8 cellular contexts compared by ENCODE assay signal in genomic region chr22:27804683-27805297, GRCh38. TPM values are rescaled to one million over a fixed set of nuclear protein-coding genes. Genes with fewer than 3 reads are reported as not detected.
A peak's percentile ranks its signal among the peaks of the same experiment; 100 is the strongest.
DNase-seq lines count a peak whose midpoint lies in the region; ATAC-seq, FAIRE-seq and TF ChIP-seq lines count a peak whose summit lies in the region.

No MANE protein-coding gene starts in this region.

- no peaks in the 10 kb centered on the region for H3K36me3 ChIP-seq in NT2/D1 (ENCODE audit: insufficient read depth, insufficient read length, low read length)

- no peaks in the 10 kb centered on the region for H3K9me3 Mint-ChIP-seq in activated T-helper 2 cell treated with anti-CD3 and anti-CD28 coated beads, Interferon-gamma antibody, Interleukin-2, Interleukin-4, amounts not matched to agents 10 μg/mL and 5 μg/mL and 100 μg/mL, durations not matched to agents 14 hours and 24 hours and 36 hours
- H3K9me3 Mint-ChIP-seq in osteocyte (ENCODE audit: unreplicated experiment): no peaks in the 10 kb centered on the region

- peak overlapping the region; percentile 56 for H3K9ac ChIP-seq in NT2/D1 (ENCODE audit: insufficient read length, low read depth)

- TF ChIP-seq CTCF in C4-2B (conservative IDR thresholded peaks at IDR 0.05): peak; percentile 84
- TF ChIP-seq CTCF in osteocyte (IDR thresholded peaks at IDR 0.05): peak; percentile 77

- no peak for FAIRE-seq in frontal cortex (lab: Jason Lieb, UNC)

- no peak overlapping the region for H3K27ac Mint-ChIP-seq in activated T-helper 2 cell treated with anti-CD3 and anti-CD28 coated beads, Interferon-gamma antibody, Interleukin-2, Interleukin-4, amounts not matched to agents 10 μg/mL and 5 μg/mL and 100 μg/mL, durations not matched to agents 14 hours and 24 hours and 36 hours
- H3K27ac Mint-ChIP-seq in osteocyte (ENCODE audit: unreplicated experiment): peak overlapping the region; percentile 82

- H3K36me3 Mint-ChIP-seq in activated T-helper 2 cell treated with anti-CD3 and anti-CD28 coated beads, Interferon-gamma antibody, Interleukin-2, Interleukin-4, amounts not matched to agents 10 μg/mL and 5 μg/mL and 100 μg/mL, durations not matched to agents 14 hours and 24 hours and 36 hours (ENCODE audit: low read depth): no peaks in the 10 kb centered on the region
- no peaks in the 10 kb centered on the region for H3K36me3 Mint-ChIP-seq in osteocyte (ENCODE audit: unreplicated experiment)

- no peak overlapping the region for H3K4me3 Mint-ChIP-seq in activated T-helper 2 cell treated with anti-CD3 and anti-CD28 coated beads, Interferon-gamma antibody, Interleukin-2, Interleukin-4, amounts not matched to agents 10 μg/mL and 5 μg/mL and 100 μg/mL, durations not matched to agents 14 hours and 24 hours and 36 hours (ENCODE audit: low read depth)
- peak overlapping the region; percentile 48 for H3K4me3 Mint-ChIP-seq in osteocyte (ENCODE audit: unreplicated experiment)

- intact Hi-C loops in activated T-helper 2 cell treated with anti-CD3 and anti-CD28 coated beads, Interferon-gamma antibody, Interleukin-2, Interleukin-4, amounts not matched to agents 10 μg/mL and 5 μg/mL and 100 μg/mL, durations not matched to agents 14 hours and 24 hours and 36 hours (cut with micrococcal nuclease): no loop called here

- no peaks in the 10 kb centered on the region for H3K9me3 ChIP-seq in NT2/D1 (ENCODE audit: insufficient read depth, low read length)

- H3K27me3 Mint-ChIP-seq in activated T-helper 2 cell treated with anti-CD3 and anti-CD28 coated beads, Interferon-gamma antibody, Interleukin-2, Interleukin-4, amounts not matched to agents 10 μg/mL and 5 μg/mL and 100 μg/mL, durations not matched to agents 14 hours and 24 hours and 36 hours (ENCODE audit: low read depth): peaks cover 35% of the 10 kb centered on the region
- no peaks in the 10 kb centered on the region for H3K27me3 Mint-ChIP-seq in osteocyte (ENCODE audit: unreplicated experiment)

- H3K4me1 ChIP-seq in NT2/D1 (ENCODE audit: insufficient read depth, insufficient read length): peaks cover 11% of the 10 kb centered on the region

- H3K27me3 ChIP-seq in NT2/D1 (ENCODE audit: insufficient read depth, insufficient read length): peaks cover 12% of the 10 kb centered on the region

- no peak overlapping the region for H3K4me3 ChIP-seq in NT2/D1 (ENCODE audit: insufficient read length, low read depth)

- no peak for ATAC-seq in HG02840 (IDR thresholded peaks at IDR 0.05; ENCODE audit: low FRiP score, unreplicated experiment)
- ATAC-seq in HG02678 (IDR thresholded peaks at IDR 0.05; ENCODE audit: unreplicated experiment): no peak

- peak; percentile 42 for DNase-seq in HCEC 1CT
- no peak for DNase-seq in NT2/D1 (ENCODE audit: low read depth, low spot score)
- DNase-seq in activated T-helper 2 cell treated with anti-CD3 and anti-CD28 coated beads, Interferon-gamma antibody, Interleukin-2, Interleukin-4, amounts not matched to agents 10 μg/mL and 5 μg/mL and 100 μg/mL, durations not matched to agents 14 hours and 24 hours and 36 hours (ENCODE audit: low spot score): peak; percentile 23
- DNase-seq in frontal cortex (ENCODE audit: low spot score in 2 of 2): peak; percentile 75 to 86
- no peak for DNase-seq in osteocyte (ENCODE audit: extremely low spot score, unreplicated experiment)

- no peak overlapping the region for H3K27ac ChIP-seq in C4-2B

- H3K4me1 Mint-ChIP-seq in activated T-helper 2 cell treated with anti-CD3 and anti-CD28 coated beads, Interferon-gamma antibody, Interleukin-2, Interleukin-4, amounts not matched to agents 10 μg/mL and 5 μg/mL and 100 μg/mL, durations not matched to agents 14 hours and 24 hours and 36 hours (ENCODE audit: low read depth): peaks cover 13% of the 10 kb centered on the region
- H3K4me1 Mint-ChIP-seq in osteocyte (ENCODE audit: unreplicated experiment): peaks cover 47% of the 10 kb centered on the region

RNA-seq across cellular contexts. Expression of gene MN1, which starts 3.2 kb away (rescaled TPM):
- total RNA-seq in activated T-helper 2 cell treated with anti-CD3 and anti-CD28 coated beads, Interferon-gamma antibody, Interleukin-2, Interleukin-4, amounts not matched to agents 10 μg/mL and 5 μg/mL and 100 μg/mL, durations not matched to agents 14 hours and 24 hours and 36 hours: 0.09 and 0.16 TPM in 2 replicates
- 26.5 TPM for total RNA-seq in frontal cortex
- total RNA-seq in osteocyte: 145 and 153 TPM in 2 replicates

Comparison
In these comparisons a context has a peak if more than half of its experiments do, and no peak if none do; other contexts are left out.
1. DNase-seq: peak in HCEC 1CT (single experiment), activated T-helper 2 cell treated with anti-CD3 and anti-CD28 coated beads, Interferon-gamma antibody, Interleukin-2, Interleukin-4, amounts not matched to agents 10 μg/mL and 5 μg/mL and 100 μg/mL, durations not matched to agents 14 hours and 24 hours and 36 hours (single experiment) and frontal cortex (2 of 2); none in NT2/D1 (single experiment) and osteocyte (single experiment).
2. RNA of gene MN1, which starts 3.2 kb away (total RNA-seq): 145 to 153 TPM in osteocyte and 26.5 TPM in frontal cortex (single experiment); 0.09 to 0.16 TPM in activated T-helper 2 cell treated with anti-CD3 and anti-CD28 coated beads, Interferon-gamma antibody, Interleukin-2, Interleukin-4, amounts not matched to agents 10 μg/mL and 5 μg/mL and 100 μg/mL, durations not matched to agents 14 hours and 24 hours and 36 hours; every median in the first group is over 10 times any median in the second.